ENCODE assay signal across 21 cellular contexts in the genomic region with DNA sequence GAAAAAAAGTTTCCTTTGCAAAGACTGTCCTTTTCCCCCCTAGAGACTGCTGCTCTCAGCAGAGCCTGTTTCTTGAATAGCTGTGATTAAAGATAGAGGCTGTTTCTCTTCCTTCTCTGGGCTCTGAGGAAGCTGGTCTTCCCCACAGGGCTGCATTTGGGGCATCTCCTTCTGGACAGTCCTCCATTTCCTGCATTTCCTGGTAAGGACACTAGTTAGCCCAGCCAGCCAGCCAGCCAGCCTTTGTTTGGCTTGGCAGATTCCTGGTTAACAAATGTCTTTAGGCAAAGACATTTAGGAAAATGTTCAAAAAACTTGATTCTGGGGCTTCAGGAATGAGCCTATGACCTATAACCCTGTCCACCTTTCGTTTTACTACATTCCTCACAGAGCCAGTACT. TPM values are rescaled to one million over a fixed set of nuclear protein-coding genes. Genes with fewer than 3 reads are reported as not detected.
"Had no signal": no experiment of that assay in that cellular context is flagged by ENCODE, and none has a peak within 500 bp of the region (broad histone marks: within the 10 kb centered on the region; RNA-seq: fewer than 3 reads in every experiment).

No MANE protein-coding gene starts in this region.

- H3K27ac ChIP-seq: ovary had no signal

- H3K36me3 Mint-ChIP-seq: activated naive CD4-positive, alpha-beta T cell treated with anti-CD3 and anti-CD28 coated beads, Interleukin-2, amount 50 U/mL, for 72 hours; type B pancreatic cell had no signal

- H3K4me3 Mint-ChIP-seq: activated B cell treated with CpG ODN at 0.5 μM for 24 hours; dendritic cell treated with granulocyte-macrophage colony-stimulating factor and Interleukin-4, amounts not matched to agents 40 ng/mL and 50 ng/mL, for 4 days; effector memory CD8-positive, alpha-beta T cell; T-helper 17 cell; type B pancreatic cell had no signal

- H3K27ac Mint-ChIP-seq: activated B cell treated with CpG ODN at 0.5 μM for 24 hours; activated naive CD4-positive, alpha-beta T cell treated with anti-CD3 and anti-CD28 coated beads, Interleukin-2, amount 50 U/mL, for 72 hours; dendritic cell treated with granulocyte-macrophage colony-stimulating factor and Interleukin-4, amounts not matched to agents 40 ng/mL and 50 ng/mL, for 4 days; effector memory CD8-positive, alpha-beta T cell; T-helper 17 cell; type B pancreatic cell had no signal

- ATAC-seq: activated naive CD4-positive, alpha-beta T cell treated with anti-CD3 and anti-CD28 coated beads, Interleukin-2, amount 50 U/mL, for 72 hours; effector memory CD8-positive, alpha-beta T cell; T-helper 17 cell had no signal

- H3K4me3 ChIP-seq: ovary had no signal

- H3K27me3 ChIP-seq: ovary had no signal

- DNase-seq: activated B cell treated with CpG ODN at 0.5 μM for 24 hours; activated CD4-positive, alpha-beta T cell treated with anti-CD3 and anti-CD28 coated beads, Interleukin-2, amount 50 U/mL, for 1 hour; activated effector memory CD4-positive, alpha-beta T cell treated with Interleukin-2 at 50 U/mL for 16 hours; activated T-cell treated with anti-CD3 and anti-CD28 coated beads, Interleukin-2, amount 50 U/mL, for 1 hour; amygdala; cerebellar nuclear complex; effector memory CD8-positive, alpha-beta T cell; erythroblast; left cardiac atrium; ovary; retina; stimulated activated CD4-positive, alpha-beta T cell treated with anti-CD3 and anti-CD28 coated beads, Interleukin-2, amount 100 ng/mL, for 24 hours; stimulated activated naive CD4-positive, alpha-beta T cell; substantia nigra; T-helper 17 cell had no signal

- H3K27me3 Mint-ChIP-seq: activated B cell treated with CpG ODN at 0.5 μM for 24 hours; dendritic cell treated with granulocyte-macrophage colony-stimulating factor and Interleukin-4, amounts not matched to agents 40 ng/mL and 50 ng/mL, for 4 days; type B pancreatic cell had no signal

- H3K9me3 ChIP-seq: ovary had no signal

- H3K36me3 ChIP-seq: ovary had no signal

- H3K4me1 Mint-ChIP-seq: activated B cell treated with CpG ODN at 0.5 μM for 24 hours had no signal

- H3K9me3 Mint-ChIP-seq: activated B cell treated with CpG ODN at 0.5 μM for 24 hours; activated naive CD4-positive, alpha-beta T cell treated with anti-CD3 and anti-CD28 coated beads, Interleukin-2, amount 50 U/mL, for 72 hours; dendritic cell treated with granulocyte-macrophage colony-stimulating factor and Interleukin-4, amounts not matched to agents 40 ng/mL and 50 ng/mL, for 4 days; effector memory CD8-positive, alpha-beta T cell; type B pancreatic cell had no signal

RNA-seq across cellular contexts. Expression of a gene that starts 34.0 kb away (rescaled TPM):
- total RNA-seq: activated B cell treated with CpG ODN at 0.5 μM for 24 hours; activated naive CD4-positive, alpha-beta T cell treated with anti-CD3 and anti-CD28 coated beads, Interleukin-2, amount 50 U/mL, for 72 hours; left cardiac atrium; lung microvascular endothelial cell; mucosa of gallbladder; T-helper 17 cell had no signal
- polyA plus RNA-seq: neural cell had no signal
